28 cellular contexts compared by ENCODE assay signal in the genomic region with DNA sequence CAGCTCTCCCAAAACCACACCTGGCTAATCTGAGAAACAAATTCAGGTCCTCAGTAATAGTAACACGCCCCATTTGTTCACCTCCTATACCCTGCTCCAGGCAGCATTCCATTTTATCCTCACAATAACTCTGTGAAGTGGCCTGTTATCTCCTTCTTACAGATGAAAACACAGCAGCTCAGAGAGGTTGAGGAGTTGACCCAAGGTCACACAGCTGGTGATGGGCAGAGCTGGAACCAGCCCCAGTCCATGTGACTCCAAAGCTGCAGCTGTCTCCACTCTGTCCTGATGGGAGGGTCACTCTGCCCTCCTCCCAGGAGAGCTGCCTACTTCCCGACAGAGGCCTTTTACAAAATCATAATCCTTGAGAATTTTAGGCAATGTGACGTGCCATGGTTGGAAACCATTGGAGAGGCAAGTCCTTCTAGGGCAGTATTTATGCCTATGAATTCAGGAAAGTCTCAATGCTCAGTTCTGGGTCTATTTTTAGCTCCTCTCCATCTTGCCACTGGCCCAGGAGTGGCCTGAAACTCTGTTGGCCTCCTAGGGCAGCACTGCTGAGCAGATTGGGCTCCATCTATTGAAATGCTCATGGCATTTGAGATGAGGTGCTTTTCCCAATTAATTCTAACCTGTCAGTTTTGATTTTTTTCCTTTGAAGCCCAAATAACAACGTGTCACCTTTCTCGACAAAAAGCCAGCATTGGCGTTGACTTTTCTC. TPM values are rescaled to one million over a fixed set of nuclear protein-coding genes. Genes with fewer than 3 reads are reported as not detected.
"Had no signal": no experiment of that assay in that cellular context is flagged by ENCODE, and none has a peak within 500 bp of the region (broad histone marks: within the 10 kb centered on the region; RNA-seq: fewer than 3 reads in every experiment).

No MANE protein-coding gene starts in this region.

- H3K36me3 ChIP-seq: esophagus squamous epithelium, heart right ventricle, left lung, lower lobe of right lung, right atrium auricular region, upper lobe of left lung, vagina, WERI-Rb-1 had no signal

- H3K27me3 ChIP-seq: esophagus squamous epithelium, heart right ventricle, left lung, right atrium auricular region, upper lobe of left lung, vagina had no signal

- ATAC-seq: heart right ventricle; left lung; lower lobe of right lung; mucosa of descending colon; stimulated activated naive CD8-positive, alpha-beta T cell treated with anti-CD3 and anti-CD28 coated beads, Interleukin-15, Interleukin-2, amounts not matched to agents 100 U/mL and 50 U/mL, for 24 hours had no signal

- H3K27ac ChIP-seq: esophagus squamous epithelium, heart right ventricle, left lung, lower lobe of right lung, parathyroid adenoma, right atrium auricular region, upper lobe of left lung, vagina, WERI-Rb-1 had no signal

- FAIRE-seq: islet of Langerhans had no signal

- DNase-seq: activated CD4-positive, alpha-beta memory T cell treated with anti-CD3 and anti-CD28 coated beads for 36 hours; activated CD4-positive, alpha-beta T cell treated with anti-CD3 and anti-CD28 coated beads, Interleukin-2, amount 10 ng/mL, durations not matched to agents 24 days and 14 days; activated CD4-positive, CD25-positive, alpha-beta regulatory T cell treated with anti-CD3 and anti-CD28 coated beads, Interleukin-2, amount 50 U/mL, for 72 hours; activated CD8-positive, alpha-beta memory T cell treated with anti-CD3 and anti-CD28 coated beads, Interleukin-2, amount 50 U/mL, for 4 hours; activated gamma-delta T cell; activated naive CD4-positive, alpha-beta T cell treated with anti-CD3 and anti-CD28 coated beads, Interleukin-2, amount 50 U/mL, for 16 hours; activated T-cell treated with anti-CD3 and anti-CD28 coated beads, Interleukin-2, amount 50 U/mL, for 1 hour; amniotic stem cell; esophagus squamous epithelium; foreskin melanocyte; heart right ventricle; left lung; lower lobe of right lung; mesendoderm; mucosa of descending colon; naive B cell; occipital lobe; stimulated activated CD4-positive, alpha-beta T cell treated with anti-CD3 and anti-CD28 coated beads, Interleukin-2, amount 100 ng/mL, for 48 hours; stimulated activated naive CD8-positive, alpha-beta T cell treated with anti-CD3 and anti-CD28 coated beads, Interleukin-15, Interleukin-2, amounts not matched to agents 100 U/mL and 50 U/mL, for 24 hours; SW 1271; T1000; upper lobe of left lung; WERI-Rb-1 had no signal

- H3K4me1 ChIP-seq: esophagus squamous epithelium, heart right ventricle, left lung, lower lobe of right lung, parathyroid adenoma, right atrium auricular region, upper lobe of left lung, vagina had no signal

- H3K4me3 ChIP-seq: esophagus squamous epithelium, heart right ventricle, left lung, lower lobe of right lung, mucosa of descending colon, right atrium auricular region, upper lobe of left lung, vagina had no signal

- H3K9me3 ChIP-seq: esophagus squamous epithelium, heart right ventricle, left lung, lower lobe of right lung, mucosa of descending colon, right atrium auricular region, upper lobe of left lung, vagina had no signal

RNA-seq across cellular contexts. Expression of gene KCNK12, which starts 50.1 kb away (rescaled TPM):
- total RNA-seq: left lung, lower lobe of right lung, pulmonary artery endothelial cell, right atrium auricular region, vagina had no signal
